8 cellular contexts compared by ENCODE assay signal in genomic region chr19:1354496-1355257, GRCh38. TPM values are rescaled to one million over a fixed set of nuclear protein-coding genes. Genes with fewer than 3 reads are reported as not detected.
DNase-seq lines count a peak whose midpoint lies in the region; ATAC-seq and TF ChIP-seq lines count a peak whose summit lies in the region.

No MANE protein-coding gene starts in this region.

- TF ChIP-seq CTCF in fibroblast of pulmonary artery (IDR thresholded peaks at IDR 0.05; ENCODE audit: low read length, missing control alignments) (no peak), nephron (IDR thresholded peaks at IDR 0.05; ENCODE audit: unreplicated experiment in 3 of 3) (no peak)

- no peaks in the 10 kb centered on the region for H3K9me2 ChIP-seq in Karpas-422 (replicated peaks; ENCODE audit: insufficient read depth, low read length)

- peak overlapping the region; percentile 97 for H3K9ac ChIP-seq in Karpas-422 (ENCODE audit: low read length)

- peak overlapping the region; percentile 98 for H3K4me2 ChIP-seq in Karpas-422 (ENCODE audit: low read depth, low read length, poor library complexity, severe bottlenecking)

- H2AFZ ChIP-seq in Karpas-422 (ENCODE audit: low read length) = peak overlapping the region; percentile 98

- peaks cover 9% of the 10 kb centered on the region for H3K4me1 Mint-ChIP-seq in activated T-helper 2 cell treated with anti-CD3 and anti-CD28 coated beads, Interferon-gamma antibody, Interleukin-2, Interleukin-4, amounts not matched to agents 10 μg/mL and 5 μg/mL and 100 μg/mL, durations not matched to agents 14 hours and 24 hours and 36 hours (ENCODE audit: low read depth)
- peaks cover 47% of the 10 kb centered on the region for H3K4me1 Mint-ChIP-seq in nephron

- intact Hi-C loops in activated T-helper 2 cell treated with anti-CD3 and anti-CD28 coated beads, Interferon-gamma antibody, Interleukin-2, Interleukin-4, amounts not matched to agents 10 μg/mL and 5 μg/mL and 100 μg/mL, durations not matched to agents 14 hours and 24 hours and 36 hours (cut with micrococcal nuclease) = loop anchor here (1.0 kb wide), 1 partner anchor 29 kb away; the partner anchor contains the start of gene NDUFS7

- peak overlapping the region; percentile 86 for H3K27ac Mint-ChIP-seq in activated T-helper 2 cell treated with anti-CD3 and anti-CD28 coated beads, Interferon-gamma antibody, Interleukin-2, Interleukin-4, amounts not matched to agents 10 μg/mL and 5 μg/mL and 100 μg/mL, durations not matched to agents 14 hours and 24 hours and 36 hours
- peak overlapping the region; percentile 91 to 98 (median 97) for H3K27ac Mint-ChIP-seq in nephron

- peak overlapping the region; percentile 91 for H3K4me3 ChIP-seq in Karpas-422 (ENCODE audit: low read length)
- peak overlapping the region; percentile 84 for H3K4me3 ChIP-seq in fibroblast of pulmonary artery (replicated peaks; ENCODE audit: low read depth, low read length)

- peaks cover 19% of the 10 kb centered on the region for H3K4me1 ChIP-seq in Karpas-422 (ENCODE audit: low read length)

- no peaks in the 10 kb centered on the region for H3K9me3 ChIP-seq in Karpas-422 (ENCODE audit: low read length)

- H3K79me2 ChIP-seq in Karpas-422 (ENCODE audit: low read length) = peaks cover 21% of the 10 kb centered on the region

- 0 out of 2 replicates have a peak overlapping the region, but pooled peaks have one; percentile 28 for H3K27ac ChIP-seq in Karpas-422 (ENCODE audit: low read length)

- peaks cover 6% of the 10 kb centered on the region for H3K36me3 ChIP-seq in Karpas-422 (ENCODE audit: insufficient read depth, low read length)

- H3K9me3 Mint-ChIP-seq in activated T-helper 2 cell treated with anti-CD3 and anti-CD28 coated beads, Interferon-gamma antibody, Interleukin-2, Interleukin-4, amounts not matched to agents 10 μg/mL and 5 μg/mL and 100 μg/mL, durations not matched to agents 14 hours and 24 hours and 36 hours = no peaks in the 10 kb centered on the region
- H3K9me3 Mint-ChIP-seq in nephron = no peaks in the 10 kb centered on the region

- DNase-seq in DMS79 treated with DMSO at 0.1 percent for 48 hours (lab: John Stamatoyannopoulos, UW) = peak; percentile 80
- DNase-seq in Karpas-422 = peak; percentile 94
- DNase-seq in RKO (ENCODE audit: low spot score) = peak; percentile 88
- peak; percentile 82 for DNase-seq in activated T-helper 2 cell treated with anti-CD3 and anti-CD28 coated beads, Interferon-gamma antibody, Interleukin-2, Interleukin-4, amounts not matched to agents 10 μg/mL and 5 μg/mL and 100 μg/mL, durations not matched to agents 14 hours and 24 hours and 36 hours (ENCODE audit: low spot score)
- peak; percentile 86 for DNase-seq in fibroblast of pulmonary artery (ENCODE audit: low read depth)
- DNase-seq in stimulated activated naive CD8-positive, alpha-beta T cell treated with anti-CD3 and anti-CD28 coated beads, Interleukin-15, Interleukin-2, amounts not matched to agents 100 U/mL and 50 U/mL, for 24 hours = peak; percentile 90

- ATAC-seq in GM21786 (IDR thresholded peaks at IDR 0.05; ENCODE audit: unreplicated experiment) = peak; percentile 84
- peak; percentile 98 for ATAC-seq in stimulated activated naive CD8-positive, alpha-beta T cell treated with anti-CD3 and anti-CD28 coated beads, Interleukin-15, Interleukin-2, amounts not matched to agents 100 U/mL and 50 U/mL, for 24 hours

- H3K27me3 ChIP-seq in Karpas-422 (ENCODE audit: low read length) = no peaks in the 10 kb centered on the region

- H3K4me3 Mint-ChIP-seq in activated T-helper 2 cell treated with anti-CD3 and anti-CD28 coated beads, Interferon-gamma antibody, Interleukin-2, Interleukin-4, amounts not matched to agents 10 μg/mL and 5 μg/mL and 100 μg/mL, durations not matched to agents 14 hours and 24 hours and 36 hours (ENCODE audit: low read depth) = peak overlapping the region; percentile 96
- H3K4me3 Mint-ChIP-seq in nephron = peak overlapping the region; percentile 94 to 97 (median 95)

- H3K36me3 Mint-ChIP-seq in activated T-helper 2 cell treated with anti-CD3 and anti-CD28 coated beads, Interferon-gamma antibody, Interleukin-2, Interleukin-4, amounts not matched to agents 10 μg/mL and 5 μg/mL and 100 μg/mL, durations not matched to agents 14 hours and 24 hours and 36 hours (ENCODE audit: low read depth) = peaks cover 30% of the 10 kb centered on the region
- H3K36me3 Mint-ChIP-seq in nephron (ENCODE audit: low read depth) = peaks cover 28% of the 10 kb centered on the region

- H3K27me3 Mint-ChIP-seq in activated T-helper 2 cell treated with anti-CD3 and anti-CD28 coated beads, Interferon-gamma antibody, Interleukin-2, Interleukin-4, amounts not matched to agents 10 μg/mL and 5 μg/mL and 100 μg/mL, durations not matched to agents 14 hours and 24 hours and 36 hours (ENCODE audit: low read depth) = no peaks in the 10 kb centered on the region
- peaks cover 5% of the 10 kb centered on the region for H3K27me3 Mint-ChIP-seq in nephron (ENCODE audit: low read depth)

- H4K20me1 ChIP-seq in Karpas-422 (ENCODE audit: insufficient read depth, low read depth, low read length) = no peaks in the 10 kb centered on the region

RNA-seq across cellular contexts. Expression of gene NDUFS7, which starts 29.0 kb away (rescaled TPM):
- total RNA-seq in Karpas-422 (2014; rRNA removed; shearing (Covaris generic); ENCODE audit: low replicate concordance) = 98.1 and 129 TPM in 2 replicates
- total RNA-seq in activated T-helper 2 cell treated with anti-CD3 and anti-CD28 coated beads, Interferon-gamma antibody, Interleukin-2, Interleukin-4, amounts not matched to agents 10 μg/mL and 5 μg/mL and 100 μg/mL, durations not matched to agents 14 hours and 24 hours and 36 hours = 88.7 and 104 TPM in 2 replicates

RNA-seq across cellular contexts. Expression of gene GAMT, which starts 46.7 kb away (rescaled TPM):
- 63.7 and 144 TPM in 2 replicates for total RNA-seq in Karpas-422 (2014; rRNA removed; shearing (Covaris generic); ENCODE audit: low replicate concordance)
- total RNA-seq in activated T-helper 2 cell treated with anti-CD3 and anti-CD28 coated beads, Interferon-gamma antibody, Interleukin-2, Interleukin-4, amounts not matched to agents 10 μg/mL and 5 μg/mL and 100 μg/mL, durations not matched to agents 14 hours and 24 hours and 36 hours = 30.6 and 33.9 TPM in 2 replicates

RNA-seq across cellular contexts. Expression of gene DAZAP1, which starts 52.7 kb away (rescaled TPM):
- 110 and 244 TPM in 2 replicates for total RNA-seq in Karpas-422 (2014; rRNA removed; shearing (Covaris generic); ENCODE audit: low replicate concordance)
- 282 and 290 TPM in 2 replicates for total RNA-seq in activated T-helper 2 cell treated with anti-CD3 and anti-CD28 coated beads, Interferon-gamma antibody, Interleukin-2, Interleukin-4, amounts not matched to agents 10 μg/mL and 5 μg/mL and 100 μg/mL, durations not matched to agents 14 hours and 24 hours and 36 hours

Comparison
In these comparisons a context has a peak if more than half of its experiments do, and no peak if none do; other contexts are left out.
1. Peak in every context shown above with its lines: DNase-seq, ATAC-seq, H3K4me3 ChIP-seq and H3K27ac ChIP-seq.